In genomic region chr19:44723952-44724319, GRCh38 we compare ENCODE assay signal across 1 cellular context.
TF ChIP-seq lines count a peak whose summit lies in the region.

No MANE protein-coding gene starts in this region.

TF ChIP-seq in K562, 482 proteins besides CTCF, POLR2A, EP300 and RAD21 (continued from another document):
- TF ChIP-seq RERE (CRISPR knock-in tag; IDR thresholded peaks at IDR 0.05; ENCODE audit: borderline replicate concordance) (no peak), SMAD2 (IDR thresholded peaks at IDR 0.05; ENCODE audit: low read depth, low read length) (no peak), ARID2 (IDR thresholded peaks at IDR 0.05) (peak; percentile 91), RFX1 (IDR thresholded peaks at IDR 0.05) (peak; percentile 61), DNMT1 (IDR thresholded peaks at IDR 0.05) (no peak), GATAD2B (IDR thresholded peaks at IDR 0.05; ENCODE audit: borderline replicate concordance) (no peak), NBN (IDR thresholded peaks at IDR 0.05; ENCODE audit: low read depth) (no peak), XRCC5 (IDR thresholded peaks at IDR 0.05; ENCODE audit: low read depth, low read length) (peak; percentile 48; the same call in 1 of the 2 replicates), BHLHE40 (IDR thresholded peaks at IDR 0.05; ENCODE audit: low read length) (peak; percentile 47), ZNF253 (CRISPR knock-in tag; conservative IDR thresholded peaks at IDR 0.05) (no peak), PRPF4 (IDR thresholded peaks at IDR 0.05; ENCODE audit: insufficient read depth, low read depth, low read length, poor library complexity, severe bottlenecking) (no peak), FOXP4 (CRISPR knock-in tag; IDR thresholded peaks at IDR 0.05; ENCODE audit: borderline replicate concordance) (no peak), ZBTB34 (CRISPR knock-in tag; IDR thresholded peaks at IDR 0.05) (no peak), POLR3A (IDR thresholded peaks at IDR 0.05; ENCODE audit: borderline replicate concordance, extremely low read depth, insufficient read depth, insufficient read length) (no peak), ID3 (CRISPR knock-in tag; IDR thresholded peaks at IDR 0.05) (no peak), ID3 (tag; IDR thresholded peaks at IDR 0.05) (no peak), JUND (IDR thresholded peaks at IDR 0.05; ENCODE audit: borderline replicate concordance, low read depth, low read length) (peak; percentile 36; the same call in 1 of the 2 replicates), JUND (tag; IDR thresholded peaks at IDR 0.05; ENCODE audit: borderline replicate concordance, low read depth, low read length) (no peak), L3MBTL2 (IDR thresholded peaks at IDR 0.05) (0 out of 2 replicates have a peak, but pooled peaks have one; percentile 18), MYNN (IDR thresholded peaks at IDR 0.05) (0 out of 2 replicates have a peak, but pooled peaks have one; percentile 42), MYNN (CRISPR knock-in tag; IDR thresholded peaks at IDR 0.05) (no peak), MYC (IDR thresholded peaks at IDR 0.05; ENCODE audit: low read depth, low read length) (peak; percentile 65; the same call in 1 of the 2 replicates), MYC (CRISPR knock-in tag; IDR thresholded peaks at IDR 0.05; ENCODE audit: borderline replicate concordance, low read depth) (no peak), ZNF143 (CRISPR knock-in tag; IDR thresholded peaks at IDR 0.05) (no peak), NFIX (CRISPR knock-in tag; IDR thresholded peaks at IDR 0.05; ENCODE audit: low read depth) (no peak), ZNF165 (CRISPR knock-in tag; IDR thresholded peaks at IDR 0.05; ENCODE audit: borderline replicate concordance) (no peak), ZNF75A (CRISPR knock-in tag; IDR thresholded peaks at IDR 0.05) (no peak), PRDM10 (IDR thresholded peaks at IDR 0.05; ENCODE audit: partially characterized antibody) (no peak), YY1 (IDR thresholded peaks at IDR 0.05; ENCODE audit: borderline replicate concordance in 1 of 3, control insufficient read depth in 1 of 3, extremely low read depth in 1 of 3, insufficient read depth in 3 of 3, insufficient read length in 1 of 3, insufficient replicate concordance in 2 of 3, low read depth in 1 of 3, low read length in 2 of 3) (peak in 1 of 3 experiments; percentile 18)
